16 cellular contexts compared by ENCODE assay signal in the genomic region with DNA sequence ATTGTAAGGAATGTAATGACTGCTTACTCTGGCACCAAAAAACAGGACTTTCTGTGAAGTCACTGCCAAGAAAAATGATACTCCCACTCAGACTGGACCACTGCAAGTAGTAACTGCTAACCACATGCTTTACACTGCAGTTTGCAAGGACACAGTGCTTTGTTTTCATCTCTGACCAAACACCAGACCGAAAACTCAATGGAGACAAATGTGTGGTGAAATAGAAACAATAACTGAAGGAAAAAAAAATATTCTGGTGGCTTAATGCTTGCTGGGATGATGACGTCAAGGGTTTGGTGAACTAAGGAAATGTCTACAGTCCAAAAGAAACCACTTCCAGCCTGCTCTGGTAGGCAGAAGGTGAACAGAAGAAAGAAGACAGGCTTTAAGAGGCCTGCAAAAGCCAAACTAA. TPM values are rescaled to one million over a fixed set of nuclear protein-coding genes. Genes with fewer than 3 reads are reported as not detected.
A peak's percentile ranks its signal among the peaks of the same experiment; 100 is the strongest.
DNase-seq lines count a peak whose midpoint lies in the region; ATAC-seq and TF ChIP-seq lines count a peak whose summit lies in the region.
"Had no signal": no experiment of that assay in that cellular context is flagged by ENCODE, and none has a peak within 500 bp of the region (broad histone marks: within the 10 kb centered on the region; RNA-seq: fewer than 3 reads in every experiment).

No MANE protein-coding gene starts in this region.

- no peaks in the 10 kb centered on the region for H3K9me3 Mint-ChIP-seq in CD8-positive, alpha-beta T cell
- H3K9me3 Mint-ChIP-seq: immature natural killer cell, neural crest cell had no signal

- no peak overlapping the region for H3K4me3 Mint-ChIP-seq in CD8-positive, alpha-beta T cell
- H3K4me3 Mint-ChIP-seq: immature natural killer cell, neural crest cell had no signal

- H3K27ac ChIP-seq in left lung (no peak overlapping the region), aorta (ENCODE audit: low read depth in 1 of 2, low read length in 2 of 2) (peak overlapping the region in 1 of 2 donors; percentile 10)
- no peak overlapping the region for H3K27ac ChIP-seq in CD8-positive, alpha-beta T cell (ENCODE audit: low read depth, low read length)

- intact Hi-C loops in left ventricle myocardium superior (cut with micrococcal nuclease) = no loop called here
- intact Hi-C loops in Right ventricle myocardium superior (cut with DNase I) = no loop called here
- intact Hi-C loops in left lung (cut with DNase I) = no loop called here
- intact Hi-C loops in aorta (cut with DNase I) = no loop called here
- intact Hi-C loops in CD8-positive, alpha-beta T cell (cut with DNase I, micrococcal nuclease) = no loop called here

- no peaks in the 10 kb centered on the region for H3K36me3 Mint-ChIP-seq in CD8-positive, alpha-beta T cell
- H3K36me3 Mint-ChIP-seq: immature natural killer cell had no signal

- no peak for TF ChIP-seq CTCF in left lung (IDR thresholded peaks at IDR 0.05)
- no peak for TF ChIP-seq CTCF in CD8-positive, alpha-beta T cell (IDR thresholded peaks at IDR 0.05)

- H3K4me1 ChIP-seq in left lung (no peaks in the 10 kb centered on the region), aorta (ENCODE audit: control insufficient read depth in 1 of 2, insufficient read depth in 2 of 2, low read length in 2 of 2) (no peaks in the 10 kb centered on the region)
- no peaks in the 10 kb centered on the region for H3K4me1 ChIP-seq in CD8-positive, alpha-beta T cell (ENCODE audit: insufficient read depth, low read length)

- H3K27me3 ChIP-seq in left lung (no peaks in the 10 kb centered on the region), aorta (ENCODE audit: control insufficient read depth in 1 of 2, insufficient read depth in 2 of 2, low read length in 1 of 2) (no peaks in the 10 kb centered on the region)
- H3K27me3 ChIP-seq in CD8-positive, alpha-beta T cell (ENCODE audit: insufficient read depth, low read length) = no peaks in the 10 kb centered on the region

- 4 to 25% methylated on average over 2 of the region's 2 CpGs for WGBS in aorta, 2 donors

- H3K27me3 Mint-ChIP-seq in CD8-positive, alpha-beta T cell (ENCODE audit: low read depth) = no peaks in the 10 kb centered on the region

- H3K4me3 ChIP-seq in left lung (no peak overlapping the region), aorta (ENCODE audit: low read length in 2 of 2) (no peak overlapping the region)
- no peak overlapping the region for H3K4me3 ChIP-seq in CD8-positive, alpha-beta T cell (ENCODE audit: low read depth, low read length)

- H3K36me3 ChIP-seq in left lung = no peaks in the 10 kb centered on the region
- H3K36me3 ChIP-seq in aorta (ENCODE audit: control insufficient read depth in 1 of 2, insufficient read depth in 2 of 2, low read length in 1 of 2) = no peaks in the 10 kb centered on the region
- H3K36me3 ChIP-seq in CD8-positive, alpha-beta T cell (ENCODE audit: insufficient read depth, low read length) = no peaks in the 10 kb centered on the region

- POLR2A ChIA-PET in CD8-positive, alpha-beta T cell (lab: Charles Lee) = no interaction called here

- CTCF ChIA-PET in CD8-positive, alpha-beta T cell (lab: Charles Lee) = no interaction called here

- peaks cover 4% of the 10 kb centered on the region for H3K4me1 Mint-ChIP-seq in CD8-positive, alpha-beta T cell (ENCODE audit: low read depth)
- H3K4me1 Mint-ChIP-seq: immature natural killer cell had no signal

- no peaks in the 10 kb centered on the region for H3K9me3 ChIP-seq in left lung
- H3K9me3 ChIP-seq in aorta (ENCODE audit: control insufficient read depth, low read length) = no peaks in the 10 kb centered on the region
- H3K9me3 ChIP-seq in CD8-positive, alpha-beta T cell (ENCODE audit: low read length) = no peaks in the 10 kb centered on the region

- H3K27ac Mint-ChIP-seq in CD8-positive, alpha-beta T cell = no peak overlapping the region
- H3K27ac Mint-ChIP-seq: immature natural killer cell had no signal

- ATAC-seq in left ventricle myocardium superior = peak; percentile 42
- no peak for ATAC-seq in Right ventricle myocardium superior (ENCODE audit: poor library complexity)
- peak; percentile 29 for ATAC-seq in left lung
- ATAC-seq in aorta (ENCODE audit: low FRiP score) = peak; percentile 38
- ATAC-seq in HG03442 (IDR thresholded peaks at IDR 0.05; ENCODE audit: unreplicated experiment) = no peak
- ATAC-seq in CD8-positive, alpha-beta T cell = no peak

- DNase-seq in left ventricle myocardium superior (no peak), Right ventricle myocardium superior (no peak), astrocyte of the hippocampus (ENCODE audit: low read depth, low spot score) (peak; percentile 88), left lung (no peak), aorta (no peak), putamen (ENCODE audit: low spot score) (no peak)
- no peak for DNase-seq in CD8-positive, alpha-beta T cell
- DNase-seq: AML-193, anterior cingulate cortex, GDM1, immature natural killer cell, NCI-H187 treated with DMSO at 0.1 percent for 48 hours, substantia nigra had no signal

RNA-seq across cellular contexts. Expression of gene GPC4, which starts 13.2 kb away (rescaled TPM):
- total RNA-seq in left ventricle myocardium superior (11.6 TPM), Right ventricle myocardium superior (8.9 TPM), left lung (10 to 100 TPM; 34.4 to 59.9 TPM), aorta (10 to 100 TPM; 23.1 to 32.7 TPM)
- polyA plus RNA-seq in aorta = 10 to 100 TPM; 12.5 to 20.8 TPM
- not detected for total RNA-seq in CD8-positive, alpha-beta T cell
- total RNA-seq: activated CD8-positive, alpha-beta memory T cell treated with anti-CD3 and anti-CD28 coated beads for 36 hours had no signal
- polyA plus RNA-seq: immature natural killer cell had no signal

Comparison
In these comparisons a context has a peak if more than half of its experiments do, and no peak if none do; other contexts are left out.
1. ATAC-seq: peak in left ventricle myocardium superior (single experiment), left lung (single experiment) and aorta (single experiment); none in Right ventricle myocardium superior (single experiment), HG03442 (single experiment) and CD8-positive, alpha-beta T cell (single experiment).